ENCODE assay signal across 8 cellular contexts in the genomic region with DNA sequence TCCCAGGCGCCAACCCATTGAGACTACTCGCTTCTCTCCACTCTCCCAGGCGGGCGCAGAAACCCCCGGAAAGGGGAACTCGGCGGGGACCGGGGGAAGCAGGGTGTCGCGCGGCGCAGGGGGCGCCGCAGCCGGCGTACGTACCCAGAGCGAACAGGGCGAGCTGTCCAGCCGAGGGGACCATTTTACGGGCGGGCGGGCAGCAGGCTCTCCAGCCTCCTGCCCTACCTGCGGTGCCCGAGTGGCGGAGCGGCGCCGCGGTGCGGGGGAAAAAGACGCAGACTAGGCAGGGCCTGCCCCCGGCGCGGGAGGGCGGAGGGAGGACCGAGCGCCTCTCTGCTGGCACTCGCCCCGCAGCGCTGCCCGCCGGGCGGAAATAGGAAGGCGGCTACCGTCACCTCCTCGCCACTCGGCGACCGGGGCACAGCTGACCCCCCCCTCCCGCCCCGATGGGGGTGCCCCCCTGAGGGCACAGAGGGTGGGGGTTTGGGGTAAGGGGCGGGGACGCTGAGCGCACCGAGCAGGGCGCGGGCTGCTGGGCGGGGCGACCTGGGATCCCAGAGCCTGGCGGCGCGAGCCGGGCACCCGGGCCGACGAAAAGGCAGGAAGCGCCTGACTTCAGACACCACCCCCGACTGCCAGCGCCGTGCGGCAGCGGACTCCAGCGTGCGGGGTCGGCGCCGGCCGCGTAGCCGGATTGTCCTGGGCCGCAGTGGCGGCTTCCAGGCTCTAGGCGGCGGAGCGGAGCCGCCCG. TPM values are rescaled to one million over a fixed set of nuclear protein-coding genes. Genes with fewer than 3 reads are reported as not detected.
A peak's percentile ranks its signal among the peaks of the same experiment; 100 is the strongest.
DNase-seq lines count a peak whose midpoint lies in the region; ATAC-seq and TF ChIP-seq lines count a peak whose summit lies in the region.

A gene (minus strand): TSS at position 243 of the 754 bp plus-strand sequence. CDS start 59 bp downstream, at position 184.

- CTCF ChIA-PET in CD8-positive, alpha-beta T cell (lab: Charles Lee) = interaction anchor here (0.9 to 2.3 kb wide), 6 partner anchors 10 to 93 kb away, joined by 3 to 6 read pairs (median 4); no protein-coding TSS in a partner anchor

- H3K9me3 ChIP-seq in CD8-positive, alpha-beta T cell (ENCODE audit: low read length) = no peaks in the 10 kb centered on the region
- H3K9me3 ChIP-seq in gastroesophageal sphincter (no peaks in the 10 kb centered on the region), neutrophil (no peaks in the 10 kb centered on the region)

- no peaks in the 10 kb centered on the region for H3K9me3 Mint-ChIP-seq in CD8-positive, alpha-beta T cell

- peak; percentile 71 for ATAC-seq in CD8-positive, alpha-beta T cell
- peak; percentile 75 for ATAC-seq in GM21360 (IDR thresholded peaks at IDR 0.05; ENCODE audit: unreplicated experiment)
- ATAC-seq in gastroesophageal sphincter = peak; percentile 82

- POLR2A ChIA-PET in CD8-positive, alpha-beta T cell (lab: Charles Lee) = interaction anchor here (0.9 kb wide), 1 partner anchor 102 kb away, joined by 3 read pairs; no protein-coding TSS in a partner anchor

- TF ChIP-seq CTCF in CD8-positive, alpha-beta T cell (IDR thresholded peaks at IDR 0.05) = peak; percentile 81
- TF ChIP-seq CTCF in gastroesophageal sphincter (IDR thresholded peaks at IDR 0.05) (peak; percentile 21 to 82 (median 52)), neutrophil (IDR thresholded peaks at IDR 0.05) (peak; percentile 87)

- H3K4me1 Mint-ChIP-seq in CD8-positive, alpha-beta T cell (ENCODE audit: low read depth) = peaks cover 29% of the 10 kb centered on the region

- no peaks in the 10 kb centered on the region for H3K36me3 ChIP-seq in CD8-positive, alpha-beta T cell (ENCODE audit: insufficient read depth, low read length)
- H3K36me3 ChIP-seq in gastroesophageal sphincter (no peaks in the 10 kb centered on the region), neutrophil (no peaks in the 10 kb centered on the region)

- intact Hi-C loops in CD8-positive, alpha-beta T cell (cut with DNase I, micrococcal nuclease) = loop anchor here (2.0 to 10.0 kb wide), 4 partner anchors 63 to 411 kb away; a partner anchor contains a TSS

- TF ChIP-seq POLR2A in gastroesophageal sphincter (IDR thresholded peaks at IDR 0.05) = no peak

- peak; percentile 28 to 82 (median 63) for DNase-seq in CD8-positive, alpha-beta T cell
- DNase-seq in HuH-7.5 (ENCODE audit: low spot score) (peak; percentile 66), RPMI8226 (peak; percentile 95), activated gamma-delta T cell (lab: John Stamatoyannopoulos, UW) (peak; percentile 60), superior temporal gyrus (ENCODE audit: extremely low spot score) (peak; percentile 75)

- H3K4me3 ChIP-seq in CD8-positive, alpha-beta T cell (ENCODE audit: low read depth, low read length) = peak within 1 kb of the TSS; percentile 72
- H3K4me3 ChIP-seq in gastroesophageal sphincter (peak within 1 kb of the TSS; percentile 45 to 83), neutrophil (ENCODE audit: low read depth in 1 of 2, low read length in 1 of 2) (peak within 1 kb of the TSS; percentile 89 to 94)

- peaks cover 4% of the 10 kb centered on the region for H3K27me3 Mint-ChIP-seq in CD8-positive, alpha-beta T cell (ENCODE audit: low read depth)

- H3K27me3 ChIP-seq in CD8-positive, alpha-beta T cell (ENCODE audit: insufficient read depth, low read length) = no peaks in the 10 kb centered on the region
- peaks cover 88% of the 10 kb centered on the region for H3K27me3 ChIP-seq in gastroesophageal sphincter
- H3K27me3 ChIP-seq in neutrophil = peaks cover 63% of the 10 kb centered on the region

- H3K4me3 Mint-ChIP-seq in CD8-positive, alpha-beta T cell = peak within 1 kb of the TSS; percentile 92

- H3K27ac ChIP-seq in CD8-positive, alpha-beta T cell (ENCODE audit: low read depth, low read length) = no peak within 1 kb of the TSS
- H3K27ac ChIP-seq in gastroesophageal sphincter (peak within 1 kb of the TSS in 3 of 4 donors; percentile 46 to 58 (median 51)), neutrophil (peak within 1 kb of the TSS; percentile 92)

- 4% methylated on average over 5 of the region's 88 CpGs; no CpG with 5 or more reads in 1 of the 2 donors for WGBS in gastroesophageal sphincter (ENCODE audit: low coverage in 1 of 2), 2 donors

- no peak for TF ChIP-seq EP300 in gastroesophageal sphincter (IDR thresholded peaks at IDR 0.05)

- peaks cover 2% of the 10 kb centered on the region for H3K36me3 Mint-ChIP-seq in CD8-positive, alpha-beta T cell

- peaks cover 21% of the 10 kb centered on the region for H3K4me1 ChIP-seq in CD8-positive, alpha-beta T cell (ENCODE audit: insufficient read depth, low read length)
- H3K4me1 ChIP-seq in gastroesophageal sphincter (peaks cover 0 to 26% (median 11%) of the 10 kb centered on the region in 3 donors), neutrophil (ENCODE audit: control insufficient read depth in 1 of 2, insufficient read depth in 1 of 2, low read depth in 1 of 2, low read length in 1 of 2) (peaks cover 27 to 28% of the 10 kb centered on the region in 2 experiments)

- H3K27ac Mint-ChIP-seq in CD8-positive, alpha-beta T cell = peak within 1 kb of the TSS; percentile 86

RNA-seq across cellular contexts. Expression of the gene that starts here (rescaled TPM):
- total RNA-seq in CD8-positive, alpha-beta T cell = 1 to 10 TPM in 1 of 2 experiments, under 1 TPM in 1; 0.58 to 1.0 TPM
- 1 to 10 TPM in 3 of 4 donors, under 1 TPM in 1; 0.31 to 5.0 (median 1.6) TPM for total RNA-seq in gastroesophageal sphincter
